ENCODE assay signal across 20 cellular contexts in the genomic region with DNA sequence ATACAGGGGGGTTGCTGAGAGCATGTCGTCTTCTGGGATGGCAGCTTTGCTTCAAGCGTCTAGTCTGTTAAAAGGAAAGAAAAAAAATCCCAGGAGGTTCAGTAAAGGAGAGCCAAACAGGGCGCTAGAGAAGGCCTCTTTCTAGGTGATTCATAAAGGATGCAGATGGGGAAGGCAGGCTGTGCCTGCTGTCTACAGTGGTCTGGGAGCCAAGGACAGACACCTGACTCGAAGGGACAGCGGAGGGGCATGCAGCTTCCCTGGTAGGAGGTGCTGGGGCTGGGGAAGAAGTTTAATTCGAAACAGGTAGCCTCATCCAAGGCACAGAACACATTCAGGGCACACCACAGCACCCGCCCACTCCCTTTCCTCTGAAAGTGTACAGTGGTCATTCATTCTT. TPM values are rescaled to one million over a fixed set of nuclear protein-coding genes. Genes with fewer than 3 reads are reported as not detected.
DNase-seq lines count a peak whose midpoint lies in the region; ATAC-seq and TF ChIP-seq lines count a peak whose summit lies in the region.
"Had no signal": no experiment of that assay in that cellular context is flagged by ENCODE, and none has a peak within 500 bp of the region (broad histone marks: within the 10 kb centered on the region; RNA-seq: fewer than 3 reads in every experiment).

No MANE protein-coding gene starts in this region.

- H3K4me3 ChIP-seq in BLaER1 = no peak overlapping the region
- no peak overlapping the region for H3K4me3 ChIP-seq in BLaER1 treated with 17β-estradiol and CSF1 and Interleukin-3, amounts not matched to agents 10 nM and 100 nM
- H3K4me3 ChIP-seq in neural cell (ENCODE audit: low read length) = peak overlapping the region; percentile 38
- H3K4me3 ChIP-seq: GM23338, Peyer's patch, SJSA1 had no signal

- H3K4me1 ChIP-seq in BLaER1 = peaks cover 75% of the 10 kb centered on the region
- peaks cover 58 to 74% (median 71%) of the 10 kb centered on the region in 10 experiments for H3K4me1 ChIP-seq in BLaER1 treated with 17β-estradiol and CSF1 and Interleukin-3, amounts not matched to agents 10 nM and 100 nM
- H3K4me1 ChIP-seq: SJSA1 had no signal

- TF ChIP-seq EP300 in neural cell (conservative IDR thresholded peaks at IDR 0.05; ENCODE audit: poor library complexity, severe bottlenecking) = no peak

- H3K36me3 ChIP-seq in BLaER1 = peaks cover 57% of the 10 kb centered on the region
- peaks cover 24 to 41% (median 34%) of the 10 kb centered on the region in 11 experiments for H3K36me3 ChIP-seq in BLaER1 treated with 17β-estradiol and CSF1 and Interleukin-3, amounts not matched to agents 10 nM and 100 nM
- H3K36me3 ChIP-seq in neural cell (ENCODE audit: insufficient read depth, low read length) = no peaks in the 10 kb centered on the region

- H3K27me3 ChIP-seq in BLaER1 = 0 out of 2 replicates have a peak, but pooled peaks cover 4% of the 10 kb centered on the region
- peaks cover 0 to 19% (median 11%) of the 10 kb centered on the region in 11 experiments; a peak in 11 of 22 replicates for H3K27me3 ChIP-seq in BLaER1 treated with 17β-estradiol and CSF1 and Interleukin-3, amounts not matched to agents 10 nM and 100 nM
- no peaks in the 10 kb centered on the region for H3K27me3 ChIP-seq in neural cell (ENCODE audit: insufficient read depth, low read depth, low read length)
- H3K27me3 ChIP-seq: Peyer's patch, SJSA1 had no signal

- no peaks in the 10 kb centered on the region for H3K9me3 Mint-ChIP-seq in activated T-helper 2 cell treated with anti-CD3 and anti-CD28 coated beads, Interferon-gamma antibody, Interleukin-2, Interleukin-4, amounts not matched to agents 10 μg/mL and 5 μg/mL and 100 μg/mL, durations not matched to agents 14 hours and 24 hours and 36 hours
- H3K9me3 Mint-ChIP-seq: GM23338 had no signal

- H3K36me3 Mint-ChIP-seq in activated T-helper 2 cell treated with anti-CD3 and anti-CD28 coated beads, Interferon-gamma antibody, Interleukin-2, Interleukin-4, amounts not matched to agents 10 μg/mL and 5 μg/mL and 100 μg/mL, durations not matched to agents 14 hours and 24 hours and 36 hours (ENCODE audit: low read depth) = peaks cover 51% of the 10 kb centered on the region

- H3K4me2 ChIP-seq in BLaER1 (peak overlapping the region; percentile 55), neural cell (ENCODE audit: low read length) (no peak overlapping the region)
- peak overlapping the region; percentile 29 to 87 (median 58) for H3K4me2 ChIP-seq in BLaER1 treated with 17β-estradiol and CSF1 and Interleukin-3, amounts not matched to agents 10 nM and 100 nM
- H3K4me2 ChIP-seq: GM23338 had no signal

- no peak for TF ChIP-seq CTCF in neural cell (IDR thresholded peaks at IDR 0.05; ENCODE audit: poor library complexity, severe bottlenecking)

- DNase-seq in activated T-helper 2 cell treated with anti-CD3 and anti-CD28 coated beads, Interferon-gamma antibody, Interleukin-2, Interleukin-4, amounts not matched to agents 10 μg/mL and 5 μg/mL and 100 μg/mL, durations not matched to agents 14 hours and 24 hours and 36 hours (ENCODE audit: low spot score) = no peak
- DNase-seq in substantia nigra (lab: John Stamatoyannopoulos, UW) (no peak), kidney tubule cell (ENCODE audit: low spot score) (no peak)
- DNase-seq: ACHN, DMS79 treated with DMSO at 0.1 percent for 48 hours, KG1, NCI-H1105 treated with DMSO at 0.1 percent for 48 hours, NCI-H1694, NCI-H2081 treated with DMSO at 0.1 percent for 48 hours, NCI-H446 treated with DMSO at 0.1 percent for 48 hours, NCI-H69, Peyer's patch had no signal

- no peak overlapping the region for H2AFZ ChIP-seq in neural cell (ENCODE audit: low read depth, low read length)
- H2AFZ ChIP-seq: GM23338 had no signal

- no peaks in the 10 kb centered on the region for H3K27me3 Mint-ChIP-seq in activated T-helper 2 cell treated with anti-CD3 and anti-CD28 coated beads, Interferon-gamma antibody, Interleukin-2, Interleukin-4, amounts not matched to agents 10 μg/mL and 5 μg/mL and 100 μg/mL, durations not matched to agents 14 hours and 24 hours and 36 hours (ENCODE audit: low read depth)

- no peak for TF ChIP-seq RAD21 in neural cell (conservative IDR thresholded peaks at IDR 0.05)

- H3K4me1 Mint-ChIP-seq in activated T-helper 2 cell treated with anti-CD3 and anti-CD28 coated beads, Interferon-gamma antibody, Interleukin-2, Interleukin-4, amounts not matched to agents 10 μg/mL and 5 μg/mL and 100 μg/mL, durations not matched to agents 14 hours and 24 hours and 36 hours (ENCODE audit: low read depth) = peaks cover 31% of the 10 kb centered on the region

- peak overlapping the region; percentile 69 for H3K27ac Mint-ChIP-seq in activated T-helper 2 cell treated with anti-CD3 and anti-CD28 coated beads, Interferon-gamma antibody, Interleukin-2, Interleukin-4, amounts not matched to agents 10 μg/mL and 5 μg/mL and 100 μg/mL, durations not matched to agents 14 hours and 24 hours and 36 hours
- H3K27ac Mint-ChIP-seq: GM23338 had no signal

- no peak overlapping the region for H3K4me3 Mint-ChIP-seq in activated T-helper 2 cell treated with anti-CD3 and anti-CD28 coated beads, Interferon-gamma antibody, Interleukin-2, Interleukin-4, amounts not matched to agents 10 μg/mL and 5 μg/mL and 100 μg/mL, durations not matched to agents 14 hours and 24 hours and 36 hours (ENCODE audit: low read depth)
- H3K4me3 Mint-ChIP-seq: CD14-positive monocyte, GM23338 had no signal

- no peak overlapping the region for H3K27ac ChIP-seq in BLaER1
- H3K27ac ChIP-seq in BLaER1 treated with 17β-estradiol and CSF1 and Interleukin-3, amounts not matched to agents 10 nM and 100 nM = peak overlapping the region in 2 of 11 experiments; percentile 7 to 44; a peak in 2 of 22 replicates
- peak overlapping the region; percentile 39 for H3K27ac ChIP-seq in neural cell (ENCODE audit: low read length)
- H3K27ac ChIP-seq in substantia nigra (ENCODE audit: low read depth, low read length, poor library complexity, severe bottlenecking) = no peak overlapping the region
- H3K27ac ChIP-seq: Peyer's patch, SJSA1 had no signal

- H3F3A ChIP-seq in neural cell (ENCODE audit: insufficient read depth, low read length, poor library complexity, severe bottlenecking) = no peaks in the 10 kb centered on the region

- intact Hi-C loops in activated T-helper 2 cell treated with anti-CD3 and anti-CD28 coated beads, Interferon-gamma antibody, Interleukin-2, Interleukin-4, amounts not matched to agents 10 μg/mL and 5 μg/mL and 100 μg/mL, durations not matched to agents 14 hours and 24 hours and 36 hours (cut with micrococcal nuclease) = no loop called here

- no peak for ATAC-seq in GM19467 (IDR thresholded peaks at IDR 0.05; ENCODE audit: unreplicated experiment)
- ATAC-seq: GM23338, HCT116 had no signal

- peaks cover 12% of the 10 kb centered on the region for H3K79me2 ChIP-seq in neural cell (replicated peaks; ENCODE audit: insufficient read depth, low read length)

- H3K9me3 ChIP-seq in BLaER1 (no peaks in the 10 kb centered on the region), neural cell (ENCODE audit: low read length) (no peaks in the 10 kb centered on the region)
- peaks cover 0 to 7% (median 0%) of the 10 kb centered on the region in 11 experiments; a peak in 2 of 22 replicates for H3K9me3 ChIP-seq in BLaER1 treated with 17β-estradiol and CSF1 and Interleukin-3, amounts not matched to agents 10 nM and 100 nM (replicated peaks in 1 of 11)
- H3K9me3 ChIP-seq: Peyer's patch, SJSA1 had no signal

- no peaks in the 10 kb centered on the region for H3K9me2 ChIP-seq in neural cell (ENCODE audit: insufficient read depth, low read length)

- H4K20me1 ChIP-seq in BLaER1 (peaks cover 100% of the 10 kb centered on the region), neural cell (ENCODE audit: insufficient read depth) (no peaks in the 10 kb centered on the region)
- H4K20me1 ChIP-seq in BLaER1 treated with 17β-estradiol and CSF1 and Interleukin-3, amounts not matched to agents 10 nM and 100 nM = peaks cover 81 to 100% (median 96%) of the 10 kb centered on the region in 11 experiments

- H3K9ac ChIP-seq in BLaER1 (peak overlapping the region; percentile 45; the same call in 1 of the 2 replicates), neural cell (ENCODE audit: low read length) (no peak overlapping the region)
- H3K9ac ChIP-seq in BLaER1 treated with 17β-estradiol and CSF1 and Interleukin-3, amounts not matched to agents 10 nM and 100 nM = peak overlapping the region in 3 of 11 experiments; percentile 5 to 21 (median 9); a peak in 3 of 22 replicates

TF ChIP-seq in neural cell, 6 proteins besides CTCF, POLR2A, EP300 and RAD21 (continues in another document):
- TF ChIP-seq SMC3 (conservative IDR thresholded peaks at IDR 0.05; ENCODE audit: poor library complexity) (no peak), TAF1 (IDR thresholded peaks at IDR 0.05; ENCODE audit: low read depth) (no peak), MXI1 (conservative IDR thresholded peaks at IDR 0.05; ENCODE audit: poor library complexity, severe bottlenecking) (no peak), POLR2AphosphoS5 (IDR thresholded peaks at IDR 0.05) (no peak)
- TF ChIP-seq, protein P1, sequence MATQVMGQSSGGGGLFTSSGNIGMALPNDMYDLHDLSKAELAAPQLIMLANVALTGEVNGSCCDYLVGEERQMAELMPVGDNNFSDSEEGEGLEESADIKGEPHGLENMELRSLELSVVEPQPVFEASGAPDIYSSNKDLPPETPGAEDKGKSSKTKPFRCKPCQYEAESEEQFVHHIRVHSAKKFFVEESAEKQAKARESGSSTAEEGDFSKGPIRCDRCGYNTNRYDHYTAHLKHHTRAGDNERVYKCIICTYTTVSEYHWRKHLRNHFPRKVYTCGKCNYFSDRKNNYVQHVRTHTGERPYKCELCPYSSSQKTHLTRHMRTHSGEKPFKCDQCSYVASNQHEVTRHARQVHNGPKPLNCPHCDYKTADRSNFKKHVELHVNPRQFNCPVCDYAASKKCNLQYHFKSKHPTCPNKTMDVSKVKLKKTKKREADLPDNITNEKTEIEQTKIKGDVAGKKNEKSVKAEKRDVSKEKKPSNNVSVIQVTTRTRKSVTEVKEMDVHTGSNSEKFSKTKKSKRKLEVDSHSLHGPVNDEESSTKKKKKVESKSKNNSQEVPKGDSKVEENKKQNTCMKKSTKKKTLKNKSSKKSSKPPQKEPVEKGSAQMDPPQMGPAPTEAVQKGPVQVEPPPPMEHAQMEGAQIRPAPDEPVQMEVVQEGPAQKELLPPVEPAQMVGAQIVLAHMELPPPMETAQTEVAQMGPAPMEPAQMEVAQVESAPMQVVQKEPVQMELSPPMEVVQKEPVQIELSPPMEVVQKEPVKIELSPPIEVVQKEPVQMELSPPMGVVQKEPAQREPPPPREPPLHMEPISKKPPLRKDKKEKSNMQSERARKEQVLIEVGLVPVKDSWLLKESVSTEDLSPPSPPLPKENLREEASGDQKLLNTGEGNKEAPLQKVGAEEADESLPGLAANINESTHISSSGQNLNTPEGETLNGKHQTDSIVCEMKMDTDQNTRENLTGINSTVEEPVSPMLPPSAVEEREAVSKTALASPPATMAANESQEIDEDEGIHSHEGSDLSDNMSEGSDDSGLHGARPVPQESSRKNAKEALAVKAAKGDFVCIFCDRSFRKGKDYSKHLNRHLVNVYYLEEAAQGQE (IDR thresholded peaks at IDR 0.05; ENCODE audit: borderline replicate concordance) = no peak

RNA-seq across cellular contexts. Expression of a gene that starts 19.9 kb away (rescaled TPM):
- 74.6 and 82.2 TPM in 2 replicates for total RNA-seq in activated T-helper 2 cell treated with anti-CD3 and anti-CD28 coated beads, Interferon-gamma antibody, Interleukin-2, Interleukin-4, amounts not matched to agents 10 μg/mL and 5 μg/mL and 100 μg/mL, durations not matched to agents 14 hours and 24 hours and 36 hours
- 18.0 and 23.7 TPM in 2 replicates for polyA plus RNA-seq in neural cell
- polyA minus RNA-seq in neural cell = 49.7 and 72.6 TPM in 2 replicates
